ENCODE assay signal across 9 cellular contexts in genomic region chr3:70982274-70982673, GRCh38.
DNase-seq lines count a peak whose midpoint lies in the region; ATAC-seq and TF ChIP-seq lines count a peak whose summit lies in the region.
"Had no signal": no experiment of that assay in that cellular context is flagged by ENCODE, and none has a peak within 500 bp of the region (broad histone marks: within the 10 kb centered on the region; RNA-seq: fewer than 3 reads in every experiment).

No MANE protein-coding gene starts in this region.

- no peaks in the 10 kb centered on the region for H3K27me3 ChIP-seq in CD4-positive, alpha-beta T cell (ENCODE audit: control insufficient read depth, insufficient read depth, low read length)
- no peaks in the 10 kb centered on the region for H3K27me3 ChIP-seq in osteoblast (ENCODE audit: insufficient read depth, low read length)

- DNase-seq in CD4-positive, alpha-beta T cell: no peak
- DNase-seq in SK-N-MC (ENCODE audit: low read depth, low spot score) (no peak), epithelial cell of prostate (ENCODE audit: low read depth, low spot score) (no peak), osteoblast (ENCODE audit: insufficient read length, low spot score, missing footprints) (no peak), NCI-H128 (lab: John Stamatoyannopoulos, UW; ENCODE audit: unreplicated experiment) (no peak), iPS-NIHi7 (ENCODE audit: extremely low spot score) (no peak)
- DNase-seq in NK-92 treated with Interleukin-12 subunit alpha and Interleukin-12 subunit beta, amount 100 ng/mL, for 24 hours (lab: John Stamatoyannopoulos, UW): no peak
- DNase-seq: H7 had no signal

- H3K36me3 ChIP-seq in SK-N-MC (ENCODE audit: insufficient read depth, low read length) (peaks cover 27% of the 10 kb centered on the region; the same call in 1 of the 2 replicates), osteoblast (ENCODE audit: insufficient read depth, low read length) (peaks cover 71% of the 10 kb centered on the region)

- H3K9ac ChIP-seq in SK-N-MC (ENCODE audit: insufficient read length): peak overlapping the region; percentile 43

- H3K4me1 Mint-ChIP-seq in CD4-positive, alpha-beta T cell (ENCODE audit: low read depth): peaks cover 82% of the 10 kb centered on the region

- ATAC-seq in CD4-positive, alpha-beta T cell (ENCODE audit: poor library complexity): no peak
- no peak for ATAC-seq in HG03469 (IDR thresholded peaks at IDR 0.05; ENCODE audit: unreplicated experiment)

- H2AFZ ChIP-seq in osteoblast (ENCODE audit: low read length): no peak overlapping the region

- peaks cover 68% of the 10 kb centered on the region for H3K79me2 ChIP-seq in osteoblast (ENCODE audit: insufficient read depth, low read length)

- H3K4me3 Mint-ChIP-seq in CD4-positive, alpha-beta T cell: peak overlapping the region; percentile 46

- peak overlapping the region; percentile 75 for H3K4me2 ChIP-seq in osteoblast (ENCODE audit: insufficient read depth, low read length)

- H3K36me3 Mint-ChIP-seq in CD4-positive, alpha-beta T cell (ENCODE audit: low read depth): peaks cover 100% of the 10 kb centered on the region

- no peaks in the 10 kb centered on the region for H3K27me3 Mint-ChIP-seq in CD4-positive, alpha-beta T cell

- intact Hi-C loops in CD4-positive, alpha-beta T cell (cut with DNase I, micrococcal nuclease): no loop called here

- peaks cover 42% of the 10 kb centered on the region for H3K4me1 ChIP-seq in osteoblast (ENCODE audit: insufficient read depth, low read length)

- no peaks in the 10 kb centered on the region for H3K9me3 Mint-ChIP-seq in CD4-positive, alpha-beta T cell

- H3K27ac ChIP-seq in CD4-positive, alpha-beta T cell (ENCODE audit: low read depth, low read length): peak overlapping the region; percentile 15
- peak overlapping the region; percentile 95 for H3K27ac ChIP-seq in SK-N-MC
- H3K27ac ChIP-seq in epithelial cell of prostate: peak overlapping the region; percentile 94
- H3K27ac ChIP-seq in osteoblast (ENCODE audit: low read depth, low read length): peak overlapping the region; percentile 96

- CTCF ChIA-PET in CD4-positive, alpha-beta T cell (lab: Charles Lee): no interaction called here

- H3K4me3 ChIP-seq in SK-N-MC (no peak overlapping the region), osteoblast (ENCODE audit: insufficient read depth, low read length) (no peak overlapping the region)

- POLR2A ChIA-PET in CD4-positive, alpha-beta T cell (lab: Charles Lee): interaction anchor here (0.6 kb wide), 1 partner anchor 44 kb away, joined by 3 read pairs; no protein-coding TSS in a partner anchor

- no peak for TF ChIP-seq CTCF in CD4-positive, alpha-beta T cell (IDR thresholded peaks at IDR 0.05)
- no peak for TF ChIP-seq CTCF in osteoblast (IDR thresholded peaks at IDR 0.05; ENCODE audit: extremely low read depth, low read depth, low read length)

- H4K20me1 ChIP-seq in osteoblast (ENCODE audit: insufficient read depth, low read length): no peaks in the 10 kb centered on the region

- H3K27ac Mint-ChIP-seq in CD4-positive, alpha-beta T cell: peak overlapping the region; percentile 91

- H3K9me3 ChIP-seq in CD4-positive, alpha-beta T cell (ENCODE audit: control insufficient read depth, low read length): no peaks in the 10 kb centered on the region
- H3K9me3 ChIP-seq in SK-N-MC (ENCODE audit: low read depth, low read length) (no peaks in the 10 kb centered on the region), osteoblast (ENCODE audit: low read depth, low read length) (no peaks in the 10 kb centered on the region)

Comparison
In these comparisons a context has a peak if more than half of its experiments do, and no peak if none do; other contexts are left out.
1. H3K27ac ChIP-seq: peak in every context shown above with its lines; median percentile 96 in osteoblast; 95 in SK-N-MC; 94 in epithelial cell of prostate; 15 in CD4-positive, alpha-beta T cell.